33 cellular contexts compared by ENCODE assay signal in the genomic region with DNA sequence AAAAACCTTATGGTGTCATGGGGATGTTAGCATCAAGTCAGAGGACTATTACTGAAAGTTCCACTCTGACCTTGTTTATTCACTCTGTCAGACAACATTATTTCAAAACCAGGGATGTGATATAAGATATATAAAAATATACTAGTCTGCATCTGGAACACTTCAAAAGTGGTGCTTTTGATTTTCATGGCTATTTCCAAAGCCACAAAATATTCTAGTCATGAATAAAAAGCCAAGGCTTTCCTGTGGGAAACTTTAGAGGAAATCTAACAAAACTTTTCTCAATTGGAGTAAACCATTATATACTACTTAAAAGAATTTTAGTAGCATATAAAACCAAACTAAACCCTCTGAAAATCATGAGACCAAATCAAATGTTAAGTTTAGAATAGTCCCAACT.
"Had no signal": no experiment of that assay in that cellular context is flagged by ENCODE, and none has a peak within 500 bp of the region (broad histone marks: within the 10 kb centered on the region; RNA-seq: fewer than 3 reads in every experiment).

No MANE protein-coding gene starts in this region.

- H3K27ac ChIP-seq: adrenal gland, ascending aorta, cardiac muscle cell, VCaP had no signal

- DNase-seq: activated CD4-positive, alpha-beta memory T cell treated with anti-CD3 and anti-CD28 coated beads, Interleukin-2, amount 10 ng/mL, durations not matched to agents 7 days and 5 days; activated CD4-positive, alpha-beta T cell treated with anti-CD3 and anti-CD28 coated beads for 1 hour; activated CD4-positive, alpha-beta T cell treated with anti-CD3 and anti-CD28 coated beads for 36 hours; activated CD4-positive, alpha-beta T cell treated with anti-CD3 and anti-CD28 coated beads for 48 hours; activated CD4-positive, alpha-beta T cell treated with anti-CD3 and anti-CD28 coated beads, Interleukin-2, amount 10 ng/mL, durations not matched to agents 7 days and 5 days; activated CD4-positive, alpha-beta T cell treated with anti-CD3 and anti-CD28 coated beads, Interleukin-2, amount 50 U/mL, for 48 hours; activated CD4-positive, CD25-positive, alpha-beta regulatory T cell; activated CD8-positive, alpha-beta memory T cell treated with anti-CD3 and anti-CD28 coated beads for 24 hours; activated CD8-positive, alpha-beta memory T cell treated with anti-CD3 and anti-CD28 coated beads, Interleukin-2, amount 10 ng/mL, durations not matched to agents 7 days and 5 days; activated CD8-positive, alpha-beta memory T cell treated with anti-CD3 and anti-CD28 coated beads, Interleukin-2, amount 50 U/mL, for 48 hours; activated CD8-positive, alpha-beta T cell treated with anti-CD3 and anti-CD28 coated beads, Interleukin-2, amount 10 ng/mL, durations not matched to agents 7 days and 5 days; activated effector memory CD4-positive, alpha-beta T cell treated with Interleukin-2 at 50 U/mL for 16 hours; activated gamma-delta T cell; activated naive CD4-positive, alpha-beta T cell treated with anti-CD3 and anti-CD28 coated beads, Interleukin-2, amount 10 ng/mL, durations not matched to agents 7 days and 5 days; activated naive CD4-positive, alpha-beta T cell treated with Interleukin-2 at 50 U/mL for 16 hours; activated naive CD8-positive, alpha-beta T cell treated with anti-CD3 and anti-CD28 coated beads, Interleukin-2, amount 10 ng/mL, durations not matched to agents 7 days and 5 days; activated naive CD8-positive, alpha-beta T cell treated with anti-CD3 and anti-CD28 coated beads, Interleukin-2, amount 50 U/mL, for 24 hours; activated T-cell treated with anti-CD3 and anti-CD28 coated beads, Interleukin-2, amount 50 U/mL, for 24 hours; activated T-cell treated with anti-CD3 and anti-CD28 coated beads, Interleukin-2, amount 50 U/mL, for 48 hours; adrenal gland; amygdala; anterior cingulate cortex; caudate nucleus; cerebellar nuclear complex; T-helper 1 cell; T-helper 2 cell; T-helper 9 cell had no signal

- FAIRE-seq: TTC549 had no signal

- H3K9me3 ChIP-seq: adrenal gland, ascending aorta had no signal

- H3K4me3 ChIP-seq: adrenal gland, ascending aorta, cardiac muscle cell had no signal

- H3K36me3 ChIP-seq: adrenal gland, ascending aorta, cardiac muscle cell had no signal

- H3K4me1 ChIP-seq: adrenal gland, ascending aorta had no signal

- ATAC-seq: activated CD4-positive, alpha-beta T cell treated with anti-CD3 and anti-CD28 coated beads for 36 hours; activated CD4-positive, CD25-positive, alpha-beta regulatory T cell treated with anti-CD3 and anti-CD28 coated beads, Interleukin-2, amount 50 U/mL, for 24 hours; activated CD8-positive, alpha-beta memory T cell treated with anti-CD3 and anti-CD28 coated beads, Interleukin-2, amount 10 ng/mL, durations not matched to agents 7 days and 5 days; activated CD8-positive, alpha-beta T cell treated with anti-CD3 and anti-CD28 coated beads, Interleukin-2, amount 10 ng/mL, durations not matched to agents 7 days and 5 days; activated naive CD8-positive, alpha-beta T cell treated with anti-CD3 and anti-CD28 coated beads, Interleukin-2, amount 50 U/mL, for 24 hours; WTC11 had no signal

- H3K27me3 ChIP-seq: adrenal gland, ascending aorta had no signal
